In the genomic region with DNA sequence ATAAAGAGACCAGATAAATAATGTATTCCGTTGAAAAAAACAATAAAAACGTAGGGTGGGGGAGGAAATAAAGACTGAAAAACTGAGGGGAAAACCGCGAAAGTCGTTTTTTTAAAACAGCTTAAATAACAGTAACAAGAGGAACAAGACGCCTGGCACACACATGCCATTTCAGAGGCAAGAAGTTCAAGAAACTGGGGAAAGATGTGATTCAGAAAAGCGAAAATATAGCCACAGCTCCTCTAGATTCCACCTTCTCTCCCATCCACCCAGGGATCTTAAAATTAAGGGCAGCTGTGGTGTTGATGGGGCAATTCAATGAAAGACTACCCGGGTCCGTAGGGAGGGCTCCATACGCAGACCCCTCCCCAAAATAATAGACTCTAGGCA, we compare ENCODE assay signal across 8 cellular contexts. TPM values are rescaled to one million over a fixed set of nuclear protein-coding genes. Genes with fewer than 3 reads are reported as not detected.
DNase-seq lines count a peak whose midpoint lies in the region; ATAC-seq and TF ChIP-seq lines count a peak whose summit lies in the region.

No MANE protein-coding gene starts in this region.

- H4K12ac ChIP-seq in trophoblast cell (ENCODE audit: low read depth, low read length), result no peak overlapping the region

- H3K27ac ChIP-seq in esophagus muscularis mucosa (replicated peaks in 1 of 4), result peak overlapping the region; percentile 81 to 92 (median 86)
- no peak overlapping the region for H3K27ac ChIP-seq in trophoblast cell (ENCODE audit: low read depth, low read length)

- no peak overlapping the region for H3K23ac ChIP-seq in trophoblast cell (ENCODE audit: low read length)

- H3K4me3 ChIP-seq in esophagus muscularis mucosa (peak overlapping the region; percentile 91 to 98 (median 98)), trophoblast cell (ENCODE audit: low read depth, low read length) (no peak overlapping the region)

- peak overlapping the region; percentile 83 for H3K4me2 ChIP-seq in trophoblast cell (ENCODE audit: low read length)

- TF ChIP-seq POLR2A in esophagus muscularis mucosa (IDR thresholded peaks at IDR 0.05; ENCODE audit: low read depth), result no peak

- H3K79me2 ChIP-seq in trophoblast cell (ENCODE audit: control insufficient read depth, insufficient read depth, low read length, poor library complexity), result peaks cover 10% of the 10 kb centered on the region

- peaks cover 7 to 33% (median 22%) of the 10 kb centered on the region in 4 donors for H3K4me1 ChIP-seq in esophagus muscularis mucosa
- peaks cover 0 to 4% of the 10 kb centered on the region in 2 experiments for H3K4me1 ChIP-seq in trophoblast cell (ENCODE audit: control insufficient read depth in 1 of 2, insufficient read depth in 2 of 2, low read length in 2 of 2)

- H3K4ac ChIP-seq in trophoblast cell (ENCODE audit: low read depth, low read length), result no peak overlapping the region

- H2BK12ac ChIP-seq in trophoblast cell (ENCODE audit: low read length), result no peak overlapping the region

- H4K91ac ChIP-seq in trophoblast cell (ENCODE audit: low read depth, low read length), result no peak overlapping the region

- H2BK5ac ChIP-seq in trophoblast cell (ENCODE audit: low read depth, low read length, poor library complexity), result no peak overlapping the region

- no peak overlapping the region for H2BK120ac ChIP-seq in trophoblast cell (ENCODE audit: insufficient read depth, low read length, poor library complexity)

- WGBS in esophagus muscularis mucosa, result 19% methylated on average over 10 of the region's 10 CpGs
- WGBS in trophoblast cell (ENCODE audit: extremely low coverage, insufficient coverage, insufficient read length), result no CpG with 5 or more reads among the region's 10 CpGs

- no peaks in the 10 kb centered on the region for H3K36me3 ChIP-seq in esophagus muscularis mucosa
- no peaks in the 10 kb centered on the region for H3K36me3 ChIP-seq in trophoblast cell (ENCODE audit: control insufficient read depth in 1 of 2, insufficient read depth in 2 of 2, low read length in 2 of 2)

- no peak overlapping the region for H4K8ac ChIP-seq in trophoblast cell (ENCODE audit: low read depth, low read length)

- no peak overlapping the region for H3K14ac ChIP-seq in trophoblast cell (ENCODE audit: low read length)

- no peak overlapping the region for H2AFZ ChIP-seq in trophoblast cell (ENCODE audit: insufficient read depth, low read length, poor library complexity)

- H3K9me3 ChIP-seq in esophagus muscularis mucosa (no peaks in the 10 kb centered on the region), trophoblast cell (ENCODE audit: insufficient read depth, low read depth, low read length) (peaks cover 2% of the 10 kb centered on the region)

- intact Hi-C loops in esophagus muscularis mucosa (cut with DNase I), result loop anchor here (5.0 to 10.0 kb wide), 4 partner anchors 59 to 174 kb away; a partner anchor contains a TSS

- H3K79me1 ChIP-seq in trophoblast cell (ENCODE audit: low read length), result peaks cover 9% of the 10 kb centered on the region

- no peak for TF ChIP-seq CTCF in esophagus muscularis mucosa (IDR thresholded peaks at IDR 0.05)

- no peak overlapping the region for H3K9ac ChIP-seq in trophoblast cell (ENCODE audit: low read length)

- no peak for TF ChIP-seq EP300 in esophagus muscularis mucosa (IDR thresholded peaks at IDR 0.05)

- no peak for ATAC-seq in HG03571 (IDR thresholded peaks at IDR 0.05; ENCODE audit: unreplicated experiment)

- DNase-seq in ELR (ENCODE audit: low read depth), result peak; percentile 47
- peak; percentile 41 for DNase-seq in RKO (ENCODE audit: low spot score)
- DNase-seq in esophagus muscularis mucosa (ENCODE audit: extremely low spot score), result no peak
- peak in 1 of 2 donors; percentile 2 for DNase-seq in trophoblast cell
- no peak for DNase-seq in NOMO-1 (lab: John Stamatoyannopoulos, UW; ENCODE audit: unreplicated experiment in 2 of 2)
- DNase-seq in effector CD4-positive, alpha-beta T cell, result no peak
- DNase-seq in RPMI8226, result no peak

- H3K18ac ChIP-seq in trophoblast cell (ENCODE audit: low read length), result no peak overlapping the region

- no peaks in the 10 kb centered on the region for H3K27me3 ChIP-seq in esophagus muscularis mucosa
- H3K27me3 ChIP-seq in trophoblast cell (ENCODE audit: insufficient read depth, low read length), result no peaks in the 10 kb centered on the region

- H2AK5ac ChIP-seq in trophoblast cell (ENCODE audit: low read length), result no peak overlapping the region

RNA-seq across cellular contexts. Expression of a gene that starts 1.3 kb away (rescaled TPM):
- 10 to 100 TPM; 60.1 to 87.2 (median 67.4) TPM for total RNA-seq in esophagus muscularis mucosa
- 35.0 and 39.1 TPM in 2 replicates for polyA plus RNA-seq in trophoblast cell (2013)

Comparison
In these comparisons a context has a peak if more than half of its experiments do, and no peak if none do; other contexts are left out.
1. DNase-seq: peak in ELR (single experiment) and RKO (single experiment); none in esophagus muscularis mucosa (single experiment), NOMO-1 (0 of 2), effector CD4-positive, alpha-beta T cell (single experiment) and RPMI8226 (single experiment).